Comparison of ENCODE assay signal across 17 cellular contexts in the genomic region with DNA sequence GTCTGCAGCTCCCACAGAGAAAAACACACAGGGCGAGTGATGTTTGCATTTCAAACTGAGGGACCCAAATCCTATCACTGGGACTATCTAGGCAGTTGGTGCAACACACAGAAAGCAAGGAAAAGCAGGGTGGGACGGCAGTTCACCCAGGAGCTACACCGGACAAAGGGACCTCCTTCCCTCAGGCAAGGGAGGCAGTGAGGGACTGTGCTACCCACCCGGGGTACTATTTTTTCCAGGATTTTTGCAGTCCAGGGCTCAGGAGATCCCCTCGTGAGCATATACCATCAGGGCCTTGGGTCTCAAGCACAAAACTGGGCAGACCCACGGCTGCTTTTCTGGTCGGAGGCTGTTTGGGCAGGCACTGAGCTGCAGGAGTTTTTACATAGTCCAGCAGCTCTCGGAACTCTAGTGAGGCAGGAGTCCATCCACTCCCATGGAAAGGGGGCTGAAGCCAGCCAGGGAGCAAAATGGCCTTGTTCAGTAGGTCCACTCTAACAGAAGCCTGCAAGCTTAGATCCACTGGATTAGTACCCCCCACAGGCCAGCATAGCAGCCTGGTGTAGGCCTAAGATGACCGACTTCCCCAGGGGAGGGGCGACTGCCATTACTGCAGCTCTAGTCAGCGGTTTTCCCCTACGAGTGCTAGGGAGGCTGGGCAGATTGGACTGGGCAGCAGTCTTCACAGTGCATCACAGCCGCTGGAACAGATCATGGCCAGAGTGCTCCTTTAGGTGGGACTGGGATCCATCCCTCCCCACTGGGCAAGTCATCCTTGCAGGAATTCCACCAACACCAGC. TPM values are rescaled to one million over a fixed set of nuclear protein-coding genes. Genes with fewer than 3 reads are reported as not detected.
"Had no signal": no experiment of that assay in that cellular context is flagged by ENCODE, and none has a peak within 500 bp of the region (broad histone marks: within the 10 kb centered on the region; RNA-seq: fewer than 3 reads in every experiment).

No MANE protein-coding gene starts in this region.

- H3K4me1 ChIP-seq: adrenal gland had no signal

- H3K27ac ChIP-seq: adrenal gland, foreskin keratinocyte, suprapubic skin had no signal

- H3K9me3 Mint-ChIP-seq: activated CD4-positive, alpha-beta memory T cell treated with anti-CD3 and anti-CD28 coated beads, Interleukin-2, amount 10 ng/mL, durations not matched to agents 7 days and 5 days; activated T-cell treated with anti-CD3 and anti-CD28 coated beads, Interleukin-2, amount 50 U/mL, for 24 hours; stimulated activated naive CD8-positive, alpha-beta T cell treated with anti-CD3 and anti-CD28 coated beads, Interleukin-15, Interleukin-2, amounts not matched to agents 100 ng/mL and 50 ng/mL, for 24 hours had no signal

- ATAC-seq: T-helper 17 cell, WTC11 had no signal

- H3K27me3 ChIP-seq: adrenal gland, foreskin keratinocyte, suprapubic skin had no signal

- H3K4me3 ChIP-seq: skin epidermis had no signal

- FAIRE-seq: colon had no signal

- H3K4me3 Mint-ChIP-seq: activated CD4-positive, alpha-beta memory T cell treated with anti-CD3 and anti-CD28 coated beads, Interleukin-2, amount 10 ng/mL, durations not matched to agents 7 days and 5 days; activated T-cell treated with anti-CD3 and anti-CD28 coated beads, Interleukin-2, amount 50 U/mL, for 24 hours; stimulated activated naive CD8-positive, alpha-beta T cell treated with anti-CD3 and anti-CD28 coated beads, Interleukin-15, Interleukin-2, amounts not matched to agents 100 ng/mL and 50 ng/mL, for 24 hours; T-helper 17 cell; type B pancreatic cell; WTC11 had no signal

- DNase-seq: activated CD4-positive, alpha-beta memory T cell treated with anti-CD3 and anti-CD28 coated beads, Interleukin-2, amount 10 ng/mL, durations not matched to agents 7 days and 5 days; activated CD4-positive, alpha-beta T cell treated with anti-CD3 and anti-CD28 coated beads for 4 hours; activated naive CD4-positive, alpha-beta T cell treated with anti-CD3 and anti-CD28 coated beads, Interleukin-2, amount 50 U/mL, for 16 hours; activated T-cell treated with anti-CD3 and anti-CD28 coated beads, Interleukin-2, amount 50 U/mL, for 24 hours; adrenal gland; foreskin keratinocyte; immature natural killer cell; left colon; T-helper 17 cell had no signal

- H3K9me3 ChIP-seq: adrenal gland, suprapubic skin had no signal

- H3K27ac Mint-ChIP-seq: activated T-cell treated with anti-CD3 and anti-CD28 coated beads, Interleukin-2, amount 50 U/mL, for 24 hours; immature natural killer cell; stimulated activated naive CD8-positive, alpha-beta T cell treated with anti-CD3 and anti-CD28 coated beads, Interleukin-15, Interleukin-2, amounts not matched to agents 100 ng/mL and 50 ng/mL, for 24 hours; T-helper 17 cell; type B pancreatic cell; WTC11 had no signal

- H3K36me3 ChIP-seq: adrenal gland, suprapubic skin had no signal

- H3K36me3 Mint-ChIP-seq: immature natural killer cell, type B pancreatic cell had no signal

RNA-seq across cellular contexts. Expression of a gene that starts 28.2 kb away (rescaled TPM):
- total RNA-seq: activated CD4-positive, alpha-beta memory T cell treated with anti-CD3 and anti-CD28 coated beads, Interleukin-2, amount 10 ng/mL, durations not matched to agents 7 days and 5 days; adrenal gland; cardiac septum; left colon; lung microvascular endothelial cell; T-helper 17 cell; WTC11 had no signal
- polyA plus RNA-seq: adrenal gland, immature natural killer cell had no signal
